ENCODE assay signal across 14 cellular contexts in genomic region chr17:35938492-35938891, GRCh38. TPM values are rescaled to one million over a fixed set of nuclear protein-coding genes. Genes with fewer than 3 reads are reported as not detected.
"Had no signal": no experiment of that assay in that cellular context is flagged by ENCODE, and none has a peak within 500 bp of the region (broad histone marks: within the 10 kb centered on the region; RNA-seq: fewer than 3 reads in every experiment).

No MANE protein-coding gene starts in this region.

RNA-seq across cellular contexts. Expression of gene LYZL6, which starts 5.0 kb away (rescaled TPM):
- total RNA-seq: stomach, subcutaneous adipose tissue, suprapubic skin, temporal lobe, thoracic aorta, thyroid gland, tibial nerve, transverse colon, upper lobe of left lung, upper lobe of right lung, ureter, urinary bladder, uterus, vagina had no signal
- polyA plus RNA-seq: stomach, urinary bladder had no signal

RNA-seq across cellular contexts. Expression of gene RDM1, which starts 7.9 kb away (rescaled TPM):
- total RNA-seq: subcutaneous adipose tissue, suprapubic skin, thoracic aorta, tibial nerve, upper lobe of left lung, upper lobe of right lung had no signal

RNA-seq across cellular contexts. Expression of gene CCL16, which starts 42.8 kb away (rescaled TPM):
- total RNA-seq: suprapubic skin, temporal lobe, thoracic aorta, tibial nerve, transverse colon, vagina had no signal

RNA-seq across cellular contexts. Expression of gene CCL14, which starts 48.0 kb away (rescaled TPM):
- total RNA-seq: temporal lobe had no signal

RNA-seq across cellular contexts. Expression of gene CCL5, which starts 58.3 kb away (rescaled TPM):
- total RNA-seq: temporal lobe had no signal
